Comparison of ENCODE assay signal across 14 cellular contexts in the genomic region with DNA sequence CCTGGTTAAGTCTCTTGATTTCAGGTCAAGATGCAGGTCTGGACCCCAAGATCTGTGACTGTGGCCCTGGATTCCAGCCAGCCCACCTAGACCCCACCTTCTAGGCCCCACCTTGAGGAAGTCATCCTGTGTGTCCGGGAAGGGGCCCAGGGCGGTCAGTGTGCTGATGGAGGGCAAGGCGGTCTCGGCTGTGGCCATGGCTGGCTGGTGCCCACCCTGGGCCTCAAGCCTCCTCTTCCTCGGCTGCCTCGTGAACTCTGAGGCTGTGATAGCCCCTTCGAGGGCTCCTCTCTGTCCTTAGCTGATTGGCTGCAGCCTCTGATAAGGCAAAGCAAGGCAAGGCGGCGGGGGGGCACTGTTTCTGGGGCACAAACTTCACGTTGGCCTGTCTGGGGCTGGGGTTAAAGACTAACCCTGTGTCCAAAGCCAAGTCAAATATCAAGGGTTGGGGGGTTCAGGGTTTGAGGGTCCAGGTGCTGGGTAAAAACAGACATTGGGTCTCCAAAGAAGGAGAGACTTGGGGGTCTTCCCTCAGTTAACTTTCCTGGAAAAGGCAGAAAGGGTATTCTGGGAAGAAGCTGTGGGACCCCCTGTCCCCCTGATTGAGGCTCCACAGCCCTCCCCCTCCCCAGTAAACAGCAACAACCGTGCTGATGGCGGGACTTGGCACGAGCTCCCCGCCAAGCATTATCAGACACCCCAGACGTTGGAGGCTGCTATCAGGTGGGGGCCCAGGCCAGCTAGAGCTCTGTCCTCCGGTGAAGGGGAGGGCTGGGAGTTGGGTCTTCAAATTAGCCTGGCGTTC. TPM values are rescaled to one million over a fixed set of nuclear protein-coding genes. Genes with fewer than 3 reads are reported as not detected.
DNase-seq lines count a peak whose midpoint lies in the region; ATAC-seq, FAIRE-seq and TF ChIP-seq lines count a peak whose summit lies in the region.
"Had no signal": no experiment of that assay in that cellular context is flagged by ENCODE, and none has a peak within 500 bp of the region (broad histone marks: within the 10 kb centered on the region; RNA-seq: fewer than 3 reads in every experiment).

TSS of gene KLF1 (minus strand) at position 259 of the 805 bp plus-strand sequence. CDS start at position 198, 61 bp downstream.

- TF ChIP-seq CTCF in A673 (conservative IDR thresholded peaks at IDR 0.05; ENCODE audit: low read depth, low read length), result no peak
- peak in 1 of 3 experiments; percentile 10; a peak in 1 of 6 replicates for TF ChIP-seq CTCF in K562 (IDR thresholded peaks at IDR 0.05 in 2 of 3, conservative IDR thresholded peaks at IDR 0.05 in 1 of 3; ENCODE audit: insufficient read depth in 2 of 3, low read depth in 1 of 3, low read length in 3 of 3)
- TF ChIP-seq CTCF in mesothelial cell of epicardium (IDR thresholded peaks at IDR 0.05; ENCODE audit: unreplicated experiment), result no peak

- ATAC-seq in K562, result peak; percentile 15
- ATAC-seq: left lung had no signal

- peak; percentile 90 for TF ChIP-seq POLR2A in K562 (conservative IDR thresholded peaks at IDR 0.05)

- H3K27me3 ChIP-seq in A673 (replicated peaks; ENCODE audit: insufficient read depth, low read depth, low read length, poor library complexity) (no peaks in the 10 kb centered on the region), HUES48 (ENCODE audit: control insufficient read depth, insufficient read depth, low read length) (peaks cover 8% of the 10 kb centered on the region; the same call in 1 of the 2 replicates), K562 (ENCODE audit: control insufficient read depth in 2 of 2, insufficient read depth in 2 of 2, low read length in 2 of 2) (no peaks in the 10 kb centered on the region)

- peaks cover 4% of the 10 kb centered on the region for H3K9me3 Mint-ChIP-seq in mesothelial cell of epicardium

- BruUV-seq in A673 (replicated peaks; lab: Mats Ljungman, UMichigan) (no TSS peak), K562 (replicated peaks; lab: Mats Ljungman, UMichigan) (no TSS peak)

- H3K4me3 Mint-ChIP-seq in mesothelial cell of epicardium, result peak within 1 kb of the TSS; percentile 50

- H3K27me3 Mint-ChIP-seq in mesothelial cell of epicardium (ENCODE audit: low read depth), result peaks cover 48% of the 10 kb centered on the region

- H3K27ac ChIP-seq in A673 (ENCODE audit: low read depth, low read length, poor library complexity, severe bottlenecking), result no peak within 1 kb of the TSS
- no peak within 1 kb of the TSS for H3K27ac ChIP-seq in HUES48 (ENCODE audit: low read depth, low read length)
- peak within 1 kb of the TSS; percentile 96 for H3K27ac ChIP-seq in K562 (ENCODE audit: extremely low read depth, low read depth, low read length)
- H3K27ac ChIP-seq in caudate nucleus (ENCODE audit: low read depth, low read length), result no peak within 1 kb of the TSS
- H3K27ac ChIP-seq: SJSA1 had no signal

- 0 out of 4 replicates have a peak, but pooled peaks of 1 of the 2 experiments have one; percentile 3 for TF ChIP-seq RAD21 in K562 (CRISPR knock-in tag; conservative IDR thresholded peaks at IDR 0.05 in 1 of 2, IDR thresholded peaks at IDR 0.05 in 1 of 2)

- H3K9me3 ChIP-seq in A673 (ENCODE audit: low read depth, low read length, poor library complexity, severe bottlenecking) (peaks cover 12% of the 10 kb centered on the region), HUES48 (ENCODE audit: control insufficient read depth, insufficient read depth, low read length) (no peaks in the 10 kb centered on the region), K562 (replicated peaks; ENCODE audit: control insufficient read depth, insufficient read depth, low read depth, low read length) (no peaks in the 10 kb centered on the region)

- DNase-seq in A673 (ENCODE audit: low spot score), result no peak
- peak; percentile 67 to 93 (median 76) for DNase-seq in K562 (ENCODE audit: extremely low read depth in 1 of 4, low spot score in 3 of 4)
- no peak for DNase-seq in mesothelial cell of epicardium (ENCODE audit: low spot score in 2 of 2, unreplicated experiment in 2 of 2)
- DNase-seq in pons (ENCODE audit: low spot score), result no peak
- DNase-seq in medulla oblongata (ENCODE audit: extremely low spot score), result no peak
- no peak for DNase-seq in NCI-H146 treated with DMSO at 0.1 percent for 48 hours (lab: John Stamatoyannopoulos, UW; ENCODE audit: unreplicated experiment)
- DNase-seq in caudate nucleus (lab: John Stamatoyannopoulos, UW), result no peak
- DNase-seq: left lung, NCI-H2081, substantia nigra had no signal

- H3K27ac Mint-ChIP-seq in mesothelial cell of epicardium, result no peak within 1 kb of the TSS

- peaks cover 2% of the 10 kb centered on the region for H3K36me3 Mint-ChIP-seq in mesothelial cell of epicardium

- POLR2A ChIA-PET in A673 (lab: Charles Lee; ENCODE audit: low non-redundant PET), result no interaction called here
- POLR2A ChIA-PET in K562 (lab: Yijun Ruan, JAX), result interaction anchor here (0.6 to 5.9 kb wide), 18 partner anchors 12 to 782 kb away, joined by 3 to 37 read pairs (median 4); partner anchors contain the start of genes CALR, IER2, RAD23A and STX10

- H3K4me1 ChIP-seq in A673 (ENCODE audit: insufficient read depth, low read length, poor library complexity, severe bottlenecking) (peaks cover 9% of the 10 kb centered on the region), HUES48 (ENCODE audit: control insufficient read depth, insufficient read depth, low read length) (no peaks in the 10 kb centered on the region; the same call in 1 of the 2 replicates), K562 (replicated peaks in 1 of 2; ENCODE audit: control insufficient read depth in 2 of 2, insufficient read depth in 2 of 2, low read length in 2 of 2) (peaks cover 38 to 82% of the 10 kb centered on the region in 2 experiments; a peak in 4 of 5 replicates)

- 0% methylated on average over 17 of the region's 17 CpGs for WGBS in K562 (ENCODE audit: insufficient coverage, low coverage, missing lambda C conversion rate)

- FAIRE-seq in K562 (lab: Jason Lieb, UNC), result peak; percentile 85

- peaks cover 76% of the 10 kb centered on the region for H3K79me2 ChIP-seq in K562 (ENCODE audit: control insufficient read depth, insufficient read depth, low read length)

- intact Hi-C loops in A673 (cut with micrococcal nuclease; ENCODE audit: unreplicated experiment) (no loop called here), K562 (cut with micrococcal nuclease) (loop anchor here (1.0 to 5.0 kb wide), 4 partner anchors 32 to 80 kb away; partner anchors contain the start of genes CALR, DAND5, MAST1 and SYCE2)

- no peaks in the 10 kb centered on the region for H3K9me1 ChIP-seq in K562 (ENCODE audit: control insufficient read depth, insufficient read depth, low read length)

- peaks cover 24% of the 10 kb centered on the region for H3K4me1 Mint-ChIP-seq in mesothelial cell of epicardium

- H3K36me3 ChIP-seq in A673 (ENCODE audit: insufficient read depth, low read length, poor library complexity, severe bottlenecking) (no peaks in the 10 kb centered on the region), HUES48 (ENCODE audit: control insufficient read depth, insufficient read depth, low read length) (no peaks in the 10 kb centered on the region), K562 (ENCODE audit: control insufficient read depth, insufficient read depth, low read length) (peaks cover 29% of the 10 kb centered on the region)
- H3K36me3 ChIP-seq: HAP-1, left lung, SJSA1 had no signal

- H4K20me1 ChIP-seq in K562 (replicated peaks; ENCODE audit: control insufficient read depth, insufficient read depth, low read length), result peaks cover 10% of the 10 kb centered on the region; the same call in 1 of the 2 replicates

- in situ Hi-C loops in K562 (cut with MboI), result no loop called here

- peak within 1 kb of the TSS; percentile 100 for H3K4me2 ChIP-seq in K562 (ENCODE audit: insufficient read depth, low read length)

- H3K9ac ChIP-seq in HUES48 (ENCODE audit: low read depth, low read length) (no peak within 1 kb of the TSS), K562 (ENCODE audit: insufficient read depth in 1 of 2, low read depth in 2 of 2, low read length in 2 of 2) (peak within 1 kb of the TSS; percentile 94 to 95)

- peak within 1 kb of the TSS; percentile 73 for H2AFZ ChIP-seq in K562 (ENCODE audit: low read depth, low read length)

- CTCF ChIA-PET in A673 (lab: Charles Lee), result no interaction called here
- CTCF ChIA-PET in K562 (lab: Yijun Ruan, JAX; ENCODE audit: low intra/inter-chr PET ratio), result no interaction called here

- H3K4me3 ChIP-seq in A673 (ENCODE audit: low read depth, low read length, poor library complexity, severe bottlenecking) (peak within 1 kb of the TSS; percentile 46), HUES48 (ENCODE audit: low read depth, low read length) (peak within 1 kb of the TSS; percentile 74), K562 (peak within 1 kb of the TSS; percentile 70)
- H3K4me3 ChIP-seq: HAP-1, SJSA1 had no signal

- TF ChIP-seq EP300 in K562 (IDR thresholded peaks at IDR 0.05; ENCODE audit: low read length), result peak; percentile 90

TF ChIP-seq in K562, 482 proteins besides CTCF, POLR2A, EP300 and RAD21 (continues in another document):
- peak; percentile 78 for TF ChIP-seq RB1 (IDR thresholded peaks at IDR 0.05; ENCODE audit: low read depth)

RNA-seq across cellular contexts. Expression of gene KLF1, which starts in this region (rescaled TPM):
- 0.30 and 0.57 TPM in 2 replicates for total RNA-seq in A673 (2021)
- total RNA-seq in K562 (2011; cell fraction: chromatin; rRNA removed; ENCODE audit: low replicate concordance), result 6.4 and 26.3 TPM in 2 replicates
- total RNA-seq in K562 (2011; cell fraction: nucleolus; rRNA removed), result 42.0 and 42.9 TPM in 2 replicates
- 23.0 and 24.3 TPM in 2 replicates for total RNA-seq in K562 (2011; cell fraction: nucleoplasm; rRNA removed)
- 163 and 229 TPM in 2 replicates for total RNA-seq in K562 (2014; rRNA removed)
- total RNA-seq in K562 (2014; rRNA removed; fragmentation: Illumina TruSeq; extraction: Trizol), result 26.9 and 40.3 TPM in 2 replicates
- 76.4 and 81.8 TPM in 2 replicates for total RNA-seq in K562 (2015; rRNA removed; fragmentation: Illumina TruSeq; extraction: Trizol)
- total RNA-seq in K562 (2021), result 144 and 168 TPM in 2 replicates
- polyA plus RNA-seq in K562 (2011; rRNA removed), result 47.3 and 58.8 TPM in 2 replicates
- polyA plus RNA-seq in K562 (2011; cell fraction: cytosol; rRNA removed), result 72.0 and 223 TPM in 2 replicates
- polyA plus RNA-seq in K562 (2011; cell fraction: nucleus; rRNA removed), result 45.6 and 85.0 TPM in 2 replicates
- 70.7 and 93.0 TPM in 2 replicates for polyA plus RNA-seq in K562 (2012)
- 38.0 and 76.5 TPM in 2 replicates for polyA plus RNA-seq in K562 (2014; fragmentation: Illumina TruSeq; extraction: Trizol)
- polyA plus RNA-seq in K562 (2014; fragmentation: Nextera tagmentation; extraction: Ambion mirVana), result 1 to 10 TPM; 8.4 to 9.3 TPM
- 111 and 113 TPM in 2 replicates for polyA plus RNA-seq in K562 (2014; rRNA removed)
- 11.6 and 17.2 TPM in 2 replicates for polyA minus RNA-seq in K562 (2011; rRNA and poly(A)+ RNA removed)
- polyA minus RNA-seq in K562 (2011; cell fraction: cytosol; rRNA and poly(A)+ RNA removed), result 35.4 and 37.3 TPM in 2 replicates
- polyA minus RNA-seq in K562 (2011; cell fraction: nucleus; rRNA and poly(A)+ RNA removed), result 23.3 and 27.4 TPM in 2 replicates
- 0.13 TPM in 1 of 3 replicates, not detected in the others for total RNA-seq in mesothelial cell of epicardium
- total RNA-seq: endothelial cell of umbilical vein, SJSA1 had no signal
- polyA plus RNA-seq: endothelial cell of umbilical vein had no signal

Comparison
In these comparisons a context has a peak if more than half of its experiments do, and no peak if none do; other contexts are left out.
1. DNase-seq: peak in K562 (4 of 4); none in A673 (single experiment), mesothelial cell of epicardium (0 of 2), pons (single experiment), medulla oblongata (single experiment), NCI-H146 treated with DMSO at 0.1 percent for 48 hours (single experiment) and caudate nucleus (0 of 61).
2. Peak in every context shown above with its lines, with median percentiles within 50 percentile points of each other: H3K4me3 ChIP-seq.